1 cellular context compared by ENCODE assay signal in genomic region chr7:23530901-23531793, GRCh38.
A peak's percentile ranks its signal among the peaks of the same experiment; 100 is the strongest.
TF ChIP-seq lines count a peak whose summit lies in the region.

No MANE protein-coding gene starts in this region.

TF ChIP-seq in GM12878, 131 proteins besides CTCF, POLR2A, EP300 and RAD21 (continued from another document and continues in another):
- TF ChIP-seq ZNF592 (IDR thresholded peaks at IDR 0.05), result no peak
- TF ChIP-seq PML (IDR thresholded peaks at IDR 0.05; ENCODE audit: low read length), result no peak
- no peak for TF ChIP-seq ESRRA (IDR thresholded peaks at IDR 0.05; ENCODE audit: low read length)
- TF ChIP-seq MAX (IDR thresholded peaks at IDR 0.05; ENCODE audit: low read depth, low read length), result 0 out of 2 replicates have a peak, but pooled peaks have one; percentile 37
- TF ChIP-seq SUZ12 (IDR thresholded peaks at IDR 0.05; ENCODE audit: unreplicated experiment), result no peak
- no peak for TF ChIP-seq EZH2 (IDR thresholded peaks at IDR 0.05; ENCODE audit: borderline replicate concordance, control insufficient read depth, low read depth, low read length)
- no peak for TF ChIP-seq CHD4 (IDR thresholded peaks at IDR 0.05)
- TF ChIP-seq MXI1 (IDR thresholded peaks at IDR 0.05; ENCODE audit: low read depth, low read length), result peak; percentile 27; the same call in 1 of the 2 replicates
- no peak for TF ChIP-seq IRF4 (IDR thresholded peaks at IDR 0.05; ENCODE audit: low read depth, low read length)
- TF ChIP-seq HSF1 (IDR thresholded peaks at IDR 0.05; ENCODE audit: low read depth, low read length), result no peak
- TF ChIP-seq PBX3 (IDR thresholded peaks at IDR 0.05; ENCODE audit: insufficient replicate concordance, low read depth, low read length), result no peak
- TF ChIP-seq RFX5 (IDR thresholded peaks at IDR 0.05; ENCODE audit: low read depth, low read length), result no peak
- no peak for TF ChIP-seq BRCA1 (IDR thresholded peaks at IDR 0.05; ENCODE audit: low read depth, low read length)
- TF ChIP-seq NR2C1 (IDR thresholded peaks at IDR 0.05), result no peak
- TF ChIP-seq BCL11A (IDR thresholded peaks at IDR 0.05; ENCODE audit: low read depth, low read length), result no peak; the same call in 1 of the 2 replicates
- no peak for TF ChIP-seq ZZZ3 (IDR thresholded peaks at IDR 0.05; ENCODE audit: control insufficient read depth, insufficient read length, low read depth)
- no peak for TF ChIP-seq BMI1 (IDR thresholded peaks at IDR 0.05; ENCODE audit: borderline replicate concordance)
- peak; percentile 78 for TF ChIP-seq IKZF1 (conservative IDR thresholded peaks at IDR 0.05)
- 0 out of 2 replicates have a peak, but pooled peaks have one; percentile 70 for TF ChIP-seq WRNIP1 (IDR thresholded peaks at IDR 0.05; ENCODE audit: borderline replicate concordance, low read depth, low read length)
- no peak for TF ChIP-seq TCF7 (IDR thresholded peaks at IDR 0.05; ENCODE audit: borderline replicate concordance)
- peak; percentile 38 to 40; a peak in 1 of 4 replicates for TF ChIP-seq BHLHE40 (IDR thresholded peaks at IDR 0.05; ENCODE audit: borderline replicate concordance in 1 of 2, low read depth in 2 of 2, low read length in 1 of 2)
- no peak; the same call in 1 of the 2 replicates for TF ChIP-seq PAX8 (IDR thresholded peaks at IDR 0.05)
- TF ChIP-seq CREM (IDR thresholded peaks at IDR 0.05; ENCODE audit: low read depth), result no peak
- TF ChIP-seq POLR2AphosphoS2 (IDR thresholded peaks at IDR 0.05; ENCODE audit: low read depth, low read length), result no peak; the same call in 1 of the 2 replicates
- TF ChIP-seq USF1 (IDR thresholded peaks at IDR 0.05; ENCODE audit: borderline replicate concordance, extremely low read length, insufficient read depth, low read depth, low read length), result no peak
- no peak for TF ChIP-seq CBX3 (IDR thresholded peaks at IDR 0.05; ENCODE audit: borderline replicate concordance, low read depth)
- no peak for TF ChIP-seq BCL3 (IDR thresholded peaks at IDR 0.05; ENCODE audit: borderline replicate concordance, insufficient read depth, low read depth, low read length, poor library complexity, severe bottlenecking)
- no peak for TF ChIP-seq SPI1 (IDR thresholded peaks at IDR 0.05; ENCODE audit: borderline replicate concordance, insufficient read depth, low read depth, low read length)
- no peak for TF ChIP-seq PKNOX1 (IDR thresholded peaks at IDR 0.05)
- no peak for TF ChIP-seq MTA3 (IDR thresholded peaks at IDR 0.05; ENCODE audit: borderline replicate concordance, low read length)
- TF ChIP-seq GABPA (IDR thresholded peaks at IDR 0.05; ENCODE audit: low read depth), result no peak
- TF ChIP-seq ZNF384 (IDR thresholded peaks at IDR 0.05; ENCODE audit: borderline replicate concordance, low read depth, low read length), result no peak
- peak; percentile 24; the same call in 1 of the 2 replicates for TF ChIP-seq SIN3A (IDR thresholded peaks at IDR 0.05; ENCODE audit: low read depth, low read length)
- TF ChIP-seq CEBPZ (IDR thresholded peaks at IDR 0.05; ENCODE audit: low read depth, low read length), result no peak
- TF ChIP-seq ZNF687 (IDR thresholded peaks at IDR 0.05), result no peak
- TF ChIP-seq KLF5 (IDR thresholded peaks at IDR 0.05; ENCODE audit: partially characterized antibody), result no peak
- TF ChIP-seq NRF1 (conservative IDR thresholded peaks at IDR 0.05; ENCODE audit: low read depth, low read length), result no peak
